22 cellular contexts compared by ENCODE assay signal in the genomic region with DNA sequence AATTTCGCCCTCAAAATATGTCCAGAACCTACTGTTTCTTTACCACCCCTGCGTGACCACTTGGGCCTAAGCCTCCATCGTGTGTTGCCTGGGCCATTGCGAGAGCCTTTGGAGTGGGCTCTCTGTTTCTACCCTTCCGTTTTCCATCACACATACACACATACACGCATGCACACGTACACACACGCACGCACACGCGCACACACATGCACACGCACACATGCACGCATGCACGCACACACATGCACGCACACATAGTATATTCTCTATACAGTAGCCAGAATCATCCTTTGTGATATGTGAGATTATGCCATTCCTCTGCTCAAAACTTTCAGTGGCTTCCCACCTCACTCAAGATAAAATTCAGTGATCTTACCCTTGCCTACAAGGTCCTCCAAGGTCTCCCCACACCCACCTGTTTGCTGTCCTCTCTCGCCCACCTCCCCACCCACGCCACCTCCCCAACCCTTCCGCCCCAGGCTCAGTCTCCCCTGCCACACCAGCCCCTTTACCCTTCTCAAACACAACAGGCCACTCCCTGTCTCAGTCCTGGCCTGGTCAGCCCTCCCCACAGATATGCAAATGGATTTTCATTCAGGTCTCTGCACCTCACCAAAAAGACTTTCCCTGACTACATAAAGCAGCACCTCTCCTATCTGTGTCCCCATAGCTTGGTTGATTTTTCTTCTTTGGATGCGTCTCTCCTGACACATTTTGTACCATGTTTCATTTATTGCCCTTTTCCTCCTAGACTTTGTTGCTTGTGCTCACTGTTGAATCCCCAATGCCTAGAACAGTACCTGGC.
"Had no signal": no experiment of that assay in that cellular context is flagged by ENCODE, and none has a peak within 500 bp of the region (broad histone marks: within the 10 kb centered on the region; RNA-seq: fewer than 3 reads in every experiment).

No MANE protein-coding gene starts in this region.

- H3K27ac ChIP-seq: brain microvascular endothelial cell, colonic mucosa, left ventricle myocardium inferior, suprapubic skin, transverse colon, uterus had no signal

- H3K36me3 ChIP-seq: brain microvascular endothelial cell, colonic mucosa, left ventricle myocardium inferior, suprapubic skin, transverse colon, uterus had no signal

- H3K27me3 ChIP-seq: brain microvascular endothelial cell, colonic mucosa, suprapubic skin, transverse colon, uterus had no signal

- H3K9me3 Mint-ChIP-seq: natural killer cell treated with Interleukin-12 subunit alpha and Interleukin-12 subunit beta and Interleukin-15 and Interleukin-18, amount 100 ng/mL, for 72 hours had no signal

- H3K27me3 Mint-ChIP-seq: natural killer cell treated with Interleukin-12 subunit alpha and Interleukin-12 subunit beta and Interleukin-15 and Interleukin-18, amount 100 ng/mL, for 72 hours; stimulated activated naive CD8-positive, alpha-beta T cell treated with anti-CD3 and anti-CD28 coated beads, Interleukin-15, amount 100 ng/mL, for 72 hours had no signal

- H3K9me3 ChIP-seq: colonic mucosa, left ventricle myocardium inferior, suprapubic skin, transverse colon, uterus had no signal

- H3K4me3 ChIP-seq: colonic mucosa, left ventricle myocardium inferior, suprapubic skin, transverse colon, uterus had no signal

- H3K4me3 Mint-ChIP-seq: natural killer cell treated with Interleukin-12 subunit alpha and Interleukin-12 subunit beta and Interleukin-15 and Interleukin-18, amount 100 ng/mL, for 72 hours; stimulated activated naive CD8-positive, alpha-beta T cell treated with anti-CD3 and anti-CD28 coated beads, Interleukin-15, amount 100 ng/mL, for 72 hours had no signal

- H3K4me1 ChIP-seq: colonic mucosa, left ventricle myocardium inferior, suprapubic skin, transverse colon, uterus had no signal

- DNase-seq: activated CD4-positive, alpha-beta T cell treated with anti-CD3 and anti-CD28 coated beads, Interleukin-2, amount 50 U/mL, for 1 hour; activated naive CD4-positive, alpha-beta T cell treated with Interleukin-2 at 50 U/mL for 16 hours; aorta; brain microvascular endothelial cell; central memory CD4-positive, alpha-beta T cell; colonic mucosa; erythroblast; foreskin melanocyte; glutamatergic neuron; hypothalamus; left ventricle myocardium inferior; mesendoderm; nucleus accumbens; posterior cingulate gyrus; stimulated activated naive CD8-positive, alpha-beta T cell treated with anti-CD3 and anti-CD28 coated beads, Interleukin-15, amount 100 ng/mL, for 72 hours; T-helper 1 cell; T1000; transverse colon; uterus had no signal

- H3K36me3 Mint-ChIP-seq: natural killer cell treated with Interleukin-12 subunit alpha and Interleukin-12 subunit beta and Interleukin-15 and Interleukin-18, amount 100 ng/mL, for 72 hours had no signal

- ATAC-seq: activated CD4-positive, CD25-positive, alpha-beta regulatory T cell treated with anti-CD3 and anti-CD28 coated beads, Interleukin-2, amount 50 U/mL, for 24 hours; stimulated activated naive CD8-positive, alpha-beta T cell treated with anti-CD3 and anti-CD28 coated beads, Interleukin-15, amount 100 ng/mL, for 72 hours had no signal
